ENCODE assay signal across 8 cellular contexts in genomic region chr2:69644506-69644979, GRCh38. TPM values are rescaled to one million over a fixed set of nuclear protein-coding genes. Genes with fewer than 3 reads are reported as not detected.
DNase-seq lines count a peak whose midpoint lies in the region; ATAC-seq and TF ChIP-seq lines count a peak whose summit lies in the region.

No MANE protein-coding gene starts in this region.

- CTCF ChIA-PET in CD4-positive, alpha-beta T cell (lab: Charles Lee): interaction anchor here (0.6 to 2.4 kb wide), 12 partner anchors 16 to 173 kb away, joined by 3 to 19 read pairs (median 5); no protein-coding TSS in a partner anchor

- POLR2A ChIA-PET in CD4-positive, alpha-beta T cell (lab: Charles Lee): interaction anchor here (0.5 to 7.9 kb wide), 41 partner anchors 8 to 1177 kb away, joined by 3 to 214 read pairs (median 8); partner anchors contain the start of genes APLF, C2orf42, FBXO48 and GMCL1

- H3K4me3 Mint-ChIP-seq in CD4-positive, alpha-beta T cell: peak overlapping the region; percentile 93
- peak overlapping the region; percentile 83 for H3K4me3 Mint-ChIP-seq in natural killer cell

- H2AFZ ChIP-seq in MM.1S (ENCODE audit: low read length): peak overlapping the region; percentile 46

- no peaks in the 10 kb centered on the region for H3K9me3 Mint-ChIP-seq in CD4-positive, alpha-beta T cell
- no peaks in the 10 kb centered on the region for H3K9me3 Mint-ChIP-seq in natural killer cell

- H3K4me1 ChIP-seq in MM.1S (ENCODE audit: low read length): peaks cover 36% of the 10 kb centered on the region
- H3K4me1 ChIP-seq in effector memory CD4-positive, alpha-beta T cell (ENCODE audit: control insufficient read depth, insufficient read depth, low read length, poor library complexity, severe bottlenecking): peaks cover 38% of the 10 kb centered on the region

- H3K9me3 ChIP-seq in CD4-positive, alpha-beta T cell (ENCODE audit: control insufficient read depth, low read length): no peaks in the 10 kb centered on the region
- H3K9me3 ChIP-seq in MM.1S (replicated peaks; ENCODE audit: insufficient read depth, low read length): no peaks in the 10 kb centered on the region
- no peaks in the 10 kb centered on the region for H3K9me3 ChIP-seq in effector memory CD4-positive, alpha-beta T cell (ENCODE audit: control insufficient read depth, low read length)

- intact Hi-C loops in CD4-positive, alpha-beta T cell (cut with DNase I, micrococcal nuclease): loop anchor here (1.0 to 10.0 kb wide), 13 partner anchors 16 to 260 kb away; partner anchors contain the start of genes NFU1 (in 2 of the 2) and GFPT1 (in 1 of the 2)
- intact Hi-C loops in natural killer cell (cut with micrococcal nuclease): loop anchor here (1.0 to 10.0 kb wide), 5 partner anchors 28 to 183 kb away; partner anchors contain the start of gene GMCL1

- no peaks in the 10 kb centered on the region for H3K9me2 ChIP-seq in MM.1S (replicated peaks; ENCODE audit: insufficient read depth, low read length)

- H3K27me3 ChIP-seq in CD4-positive, alpha-beta T cell (ENCODE audit: control insufficient read depth, insufficient read depth, low read length): no peaks in the 10 kb centered on the region
- H3K27me3 ChIP-seq in MM.1S (replicated peaks; ENCODE audit: insufficient read depth, low read length): peaks cover 8% of the 10 kb centered on the region; the same call in 1 of the 2 replicates
- no peaks in the 10 kb centered on the region for H3K27me3 ChIP-seq in effector memory CD4-positive, alpha-beta T cell (replicated peaks; ENCODE audit: control insufficient read depth, insufficient read depth, low read length, poor library complexity, severe bottlenecking)

- peak overlapping the region; percentile 90 for H3K27ac ChIP-seq in CD4-positive, alpha-beta T cell (ENCODE audit: low read depth, low read length)
- H3K27ac ChIP-seq in MM.1S (ENCODE audit: low read length): peak overlapping the region; percentile 95
- peak overlapping the region; percentile 88 for H3K27ac ChIP-seq in effector memory CD4-positive, alpha-beta T cell (ENCODE audit: insufficient read depth, low read length, poor library complexity, severe bottlenecking)

- H3K36me3 Mint-ChIP-seq in CD4-positive, alpha-beta T cell (ENCODE audit: low read depth): peaks cover 52% of the 10 kb centered on the region
- H3K36me3 Mint-ChIP-seq in natural killer cell: no peaks in the 10 kb centered on the region

- peak overlapping the region; percentile 90 for H3K9ac ChIP-seq in MM.1S (ENCODE audit: low read length)

- no peaks in the 10 kb centered on the region for H3K27me3 Mint-ChIP-seq in CD4-positive, alpha-beta T cell
- H3K27me3 Mint-ChIP-seq in natural killer cell (ENCODE audit: low read depth in 2 of 2): no peaks in the 10 kb centered on the region

- peak overlapping the region; percentile 95 for H3K27ac Mint-ChIP-seq in CD4-positive, alpha-beta T cell
- H3K27ac Mint-ChIP-seq in natural killer cell: peak overlapping the region; percentile 95 to 97

- peak overlapping the region; percentile 94 for H3K4me3 ChIP-seq in MM.1S (ENCODE audit: low read length)
- peak overlapping the region; percentile 78 for H3K4me3 ChIP-seq in effector memory CD4-positive, alpha-beta T cell (ENCODE audit: insufficient read depth, low read depth, low read length, poor library complexity, severe bottlenecking)

- peaks cover 60% of the 10 kb centered on the region for H3K4me1 Mint-ChIP-seq in CD4-positive, alpha-beta T cell (ENCODE audit: low read depth)
- peaks cover 74 to 75% of the 10 kb centered on the region in 2 donors for H3K4me1 Mint-ChIP-seq in natural killer cell

- peak overlapping the region; percentile 75 for H3K4me2 ChIP-seq in MM.1S (ENCODE audit: low read depth, low read length)

- H3K36me3 ChIP-seq in MM.1S (replicated peaks; ENCODE audit: insufficient read depth, low read length): no peaks in the 10 kb centered on the region
- no peaks in the 10 kb centered on the region for H3K36me3 ChIP-seq in effector memory CD4-positive, alpha-beta T cell (ENCODE audit: control insufficient read depth, insufficient read depth, low read length)

- no peak for TF ChIP-seq CTCF in CD4-positive, alpha-beta T cell (IDR thresholded peaks at IDR 0.05)
- TF ChIP-seq CTCF in MM.1S (IDR thresholded peaks at IDR 0.05; ENCODE audit: low read length) (no peak), natural killer cell (IDR thresholded peaks at IDR 0.05) (no peak)

- peaks cover 19% of the 10 kb centered on the region for H3F3A ChIP-seq in MM.1S (ENCODE audit: insufficient read depth, low read length)

- no peaks in the 10 kb centered on the region for H4K20me1 ChIP-seq in MM.1S (ENCODE audit: insufficient read depth, low read length)

- peaks cover 31% of the 10 kb centered on the region for H3K79me2 ChIP-seq in MM.1S (ENCODE audit: low read length)

- DNase-seq in CD4-positive, alpha-beta T cell: peak in 1 of 10 experiments; percentile 76
- DNase-seq in MM.1S (no peak), natural killer cell (no peak)
- no peak for DNase-seq in effector memory CD4-positive, alpha-beta T cell

- ATAC-seq in CD4-positive, alpha-beta T cell (ENCODE audit: poor library complexity): peak; percentile 8
- ATAC-seq in natural killer cell: peak in 1 of 3 donors; percentile 4
- ATAC-seq in HG02610 (IDR thresholded peaks at IDR 0.05; ENCODE audit: unreplicated experiment): no peak
- no peak for ATAC-seq in GM21576 (IDR thresholded peaks at IDR 0.05; ENCODE audit: unreplicated experiment)
- no peak for ATAC-seq in GM19328 (IDR thresholded peaks at IDR 0.05; ENCODE audit: unreplicated experiment)
- ATAC-seq in HG03196 (IDR thresholded peaks at IDR 0.05; ENCODE audit: unreplicated experiment): no peak

RNA-seq across cellular contexts. Expression of gene AAK1, which starts 1.0 kb away (rescaled TPM):
- total RNA-seq in CD4-positive, alpha-beta T cell: 100 to 1,000 TPM; 201 to 208 TPM
- total RNA-seq in natural killer cell: 100 to 1,000 TPM; 174 to 249 (median 204) TPM
